Comparison of ENCODE assay signal across 10 cellular contexts in the genomic region with DNA sequence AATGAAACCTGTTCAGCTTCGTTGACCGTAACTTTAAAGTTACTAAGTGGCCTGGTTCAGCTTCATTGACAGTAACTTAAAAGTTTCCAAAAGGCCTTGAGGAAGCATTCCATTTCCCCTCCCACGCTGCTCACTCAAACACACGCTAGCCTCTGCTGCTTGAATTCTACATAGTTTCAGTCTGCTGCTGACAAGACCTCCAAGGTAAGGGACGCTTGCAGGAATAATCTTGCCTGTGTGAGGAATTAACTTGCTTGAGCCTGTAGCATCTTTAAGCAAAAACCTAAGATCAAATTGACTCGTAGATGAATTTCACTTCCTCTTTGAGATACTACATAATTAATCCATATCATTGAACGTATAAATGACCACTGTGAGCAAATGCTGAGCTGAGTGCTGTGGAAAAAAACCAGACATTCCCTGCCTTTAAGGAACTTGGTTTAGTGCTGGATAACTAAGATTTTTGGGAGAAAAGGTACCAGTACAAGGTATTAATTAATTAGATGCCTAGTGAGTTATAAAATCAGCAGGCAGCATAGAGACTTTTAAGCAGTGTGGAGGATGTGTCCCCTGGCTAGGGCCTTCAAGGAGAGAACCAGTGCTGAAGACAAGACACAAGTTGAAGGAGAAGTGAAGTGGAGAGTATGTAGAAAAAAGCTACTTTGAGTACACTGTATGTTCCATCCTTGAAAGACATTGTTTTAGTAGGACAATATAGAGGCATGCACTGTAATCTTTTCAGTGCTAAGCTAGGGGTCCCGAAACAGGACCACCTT. TPM values are rescaled to one million over a fixed set of nuclear protein-coding genes. Genes with fewer than 3 reads are reported as not detected.
DNase-seq lines count a peak whose midpoint lies in the region; ATAC-seq lines count a peak whose summit lies in the region.
"Had no signal": no experiment of that assay in that cellular context is flagged by ENCODE, and none has a peak within 500 bp of the region (broad histone marks: within the 10 kb centered on the region; RNA-seq: fewer than 3 reads in every experiment).

No MANE protein-coding gene starts in this region.

- H3K9me3 ChIP-seq in CD4-positive, alpha-beta memory T cell (ENCODE audit: control insufficient read depth in 1 of 2, low read length in 2 of 2) = no peaks in the 10 kb centered on the region

- H3K27ac Mint-ChIP-seq in CD4-positive, alpha-beta memory T cell = peak overlapping the region in 6 of 7 donors; percentile 13 to 88 (median 52)

- H3K4me1 Mint-ChIP-seq in CD4-positive, alpha-beta memory T cell = peaks cover 0 to 19% (median 15%) of the 10 kb centered on the region in 4 donors

- ATAC-seq in GM21360 (IDR thresholded peaks at IDR 0.05; ENCODE audit: unreplicated experiment) (peak; percentile 87), HG03432 (IDR thresholded peaks at IDR 0.05; ENCODE audit: unreplicated experiment) (peak; percentile 85)

- no peak overlapping the region for H3K4me3 ChIP-seq in CD4-positive, alpha-beta memory T cell (ENCODE audit: low read length in 2 of 2)

- peak overlapping the region in 6 of 8 donors; percentile 7 to 52 (median 33) for H3K4me3 Mint-ChIP-seq in CD4-positive, alpha-beta memory T cell

- DNase-seq in CD4-positive, alpha-beta memory T cell = no peak
- DNase-seq in germinal center (ENCODE audit: low spot score) (peak; percentile 52), NCI-H1048 (lab: John Stamatoyannopoulos, UW) (no peak), NCI-H2171 (lab: John Stamatoyannopoulos, UW) (no peak), T1000 (lab: John Stamatoyannopoulos, UW) (no peak)
- no peak for DNase-seq in NK-92 treated with Interleukin-12 subunit alpha and Interleukin-12 subunit beta, amount 100 ng/mL, for 24 hours (lab: John Stamatoyannopoulos, UW)
- DNase-seq: activated CD8-positive, alpha-beta memory T cell treated with anti-CD3 and anti-CD28 coated beads, Interleukin-2, amount 50 U/mL, for 48 hours; DMS153 had no signal

- no peaks in the 10 kb centered on the region for H3K36me3 ChIP-seq in CD4-positive, alpha-beta memory T cell (ENCODE audit: insufficient read depth, low read length)

- intact Hi-C loops in CD4-positive, alpha-beta memory T cell (cut with micrococcal nuclease) = no loop called here

- CTCF ChIA-PET in CD4-positive, alpha-beta memory T cell (lab: Charles Lee; ENCODE audit: partially characterized antibody) = interaction anchor here (0.9 to 1.5 kb wide), 3 partner anchors 12 to 37 kb away, joined by 3 read pairs; no protein-coding TSS in a partner anchor

- H3K4me1 ChIP-seq in CD4-positive, alpha-beta memory T cell (ENCODE audit: insufficient read depth, low read length) = no peaks in the 10 kb centered on the region

- H3K9me3 Mint-ChIP-seq in CD4-positive, alpha-beta memory T cell = no peaks in the 10 kb centered on the region

- POLR2A ChIA-PET in CD4-positive, alpha-beta memory T cell (lab: Charles Lee; ENCODE audit: partially characterized antibody) = no interaction called here

- no peaks in the 10 kb centered on the region for H3K27me3 ChIP-seq in CD4-positive, alpha-beta memory T cell (ENCODE audit: insufficient read depth, low read length)

- H3K36me3 Mint-ChIP-seq in CD4-positive, alpha-beta memory T cell = peaks cover 3 to 16% of the 10 kb centered on the region in 2 donors

- H3K27me3 Mint-ChIP-seq in CD4-positive, alpha-beta memory T cell = no peaks in the 10 kb centered on the region

- H3K27ac ChIP-seq in CD4-positive, alpha-beta memory T cell (ENCODE audit: low read depth, low read length) = no peak overlapping the region

RNA-seq across cellular contexts. Expression of a gene that starts 39.2 kb away (rescaled TPM):
- 1 to 10 TPM; 4.8 to 6.1 TPM for total RNA-seq in CD4-positive, alpha-beta memory T cell
- 1 to 10 TPM; 4.0 to 5.5 TPM for polyA plus RNA-seq in CD4-positive, alpha-beta memory T cell
